1 cellular context compared by ENCODE assay signal in genomic region chr6:80523029-80523428, GRCh38.
TF ChIP-seq lines count a peak whose summit lies in the region.

No MANE protein-coding gene starts in this region.

TF ChIP-seq in GM23338, 12 proteins besides CTCF, POLR2A, EP300 and RAD21 (continued from another document):
- TF ChIP-seq ZNF462 (CRISPR knock-in tag; IDR thresholded peaks at IDR 0.05) (no peak), EZH2phosphoT487 (IDR thresholded peaks at IDR 0.05; ENCODE audit: unreplicated experiment) (no peak), STAT1 (IDR thresholded peaks at IDR 0.05; ENCODE audit: unreplicated experiment) (no peak), EZH2 (IDR thresholded peaks at IDR 0.05; ENCODE audit: low read depth, unreplicated experiment) (no peak), CREB1 (CRISPR knock-in tag; IDR thresholded peaks at IDR 0.05; ENCODE audit: low read depth) (no peak)
TF ChIP-seq in GM23338: peak in this region for 0.
